In genomic region chr7:33932832-33933468, GRCh38 we compare ENCODE assay signal across 8 cellular contexts. TPM values are rescaled to one million over a fixed set of nuclear protein-coding genes. Genes with fewer than 3 reads are reported as not detected.
DNase-seq lines count a peak whose midpoint lies in the region; ATAC-seq, FAIRE-seq and TF ChIP-seq lines count a peak whose summit lies in the region.

No MANE protein-coding gene starts in this region.

- H2AFZ ChIP-seq in HepG2 (ENCODE audit: low read length), result no peak overlapping the region

- H3K9ac ChIP-seq in colonic mucosa (ENCODE audit: low read depth in 2 of 2, low read length in 2 of 2) (no peak overlapping the region), HepG2 (ENCODE audit: insufficient read depth, low read depth, low read length) (no peak overlapping the region)

- peak; percentile 68 for TF ChIP-seq RAD21 in HepG2 (CRISPR knock-in tag; IDR thresholded peaks at IDR 0.05)

- in situ Hi-C loops in HepG2 (cut with HindIII; ENCODE audit: extremely low pct_ligation_motif_present, low pct_unique_long_range_greater_than_20kb), result loop anchor here (10.0 kb wide), 1 partner anchor 688 kb away; no protein-coding TSS in a partner anchor

- no peaks in the 10 kb centered on the region for H3K9me3 ChIP-seq in A673 (ENCODE audit: low read depth, low read length, poor library complexity, severe bottlenecking)
- H3K9me3 ChIP-seq in colonic mucosa, result no peaks in the 10 kb centered on the region
- H3K9me3 ChIP-seq in HepG2 (ENCODE audit: low read length), result no peaks in the 10 kb centered on the region

- H3K36me3 ChIP-seq in A673 (ENCODE audit: insufficient read depth, low read length, poor library complexity, severe bottlenecking) (no peaks in the 10 kb centered on the region), colonic mucosa (no peaks in the 10 kb centered on the region), HepG2 (replicated peaks in 1 of 2; ENCODE audit: control insufficient read depth in 1 of 2, insufficient read depth in 2 of 2, low read length in 2 of 2) (no peaks in the 10 kb centered on the region)

- POLR2A ChIA-PET in A673 (lab: Charles Lee; ENCODE audit: low non-redundant PET), result no interaction called here
- POLR2A ChIA-PET in HepG2 (lab: Yijun Ruan, JAX), result no interaction called here

- no peak for TF ChIP-seq POLR2A in HepG2 (IDR thresholded peaks at IDR 0.05; ENCODE audit: insufficient read depth in 1 of 2, low read depth in 2 of 2, low read length in 2 of 2)

- H3K4me3 ChIP-seq in A673 (ENCODE audit: low read depth, low read length, poor library complexity, severe bottlenecking) (no peak overlapping the region), colonic mucosa (no peak overlapping the region), HepG2 (replicated peaks in 1 of 3; ENCODE audit: insufficient read depth in 1 of 3, low read depth in 2 of 3, low read length in 3 of 3) (no peak overlapping the region)

- peak; percentile 92 for DNase-seq in A673 (ENCODE audit: low spot score)
- DNase-seq in NCI-H226, result peak; percentile 89
- peak; percentile 43 to 53 for DNase-seq in activated CD4-positive, alpha-beta T cell treated with anti-CD3 and anti-CD28 coated beads for 24 hours (ENCODE audit: low read depth in 2 of 2)
- peak; percentile 78 for DNase-seq in colonic mucosa
- DNase-seq in HepG2 (ENCODE audit: low spot score), result peak; percentile 35
- peak; percentile 56 for DNase-seq in stimulated activated CD4-positive, alpha-beta T cell treated with anti-CD3 and anti-CD28 coated beads, Interleukin-4, amount 100 ng/mL, for 1 hour

- TF ChIP-seq EP300 in HepG2 (IDR thresholded peaks at IDR 0.05; ENCODE audit: low read depth in 2 of 2, low read length in 2 of 2) (no peak), HepG2 (CRISPR knock-in tag; IDR thresholded peaks at IDR 0.05; ENCODE audit: borderline replicate concordance) (no peak)

- BruUV-seq in A673 (replicated peaks; lab: Mats Ljungman, UMichigan) (no TSS peak), HepG2 (replicated peaks; lab: Mats Ljungman, UMichigan) (no TSS peak)

- ATAC-seq in GM18511 (IDR thresholded peaks at IDR 0.05; ENCODE audit: unreplicated experiment) (peak; percentile 89), HG03095 (IDR thresholded peaks at IDR 0.05; ENCODE audit: unreplicated experiment) (peak; percentile 67), HepG2 (peak; percentile 82)

- peak; percentile 82 for FAIRE-seq in HepG2 (lab: Jason Lieb, UNC)

- TF ChIP-seq CTCF in A673 (conservative IDR thresholded peaks at IDR 0.05; ENCODE audit: low read depth, low read length) (peak; percentile 97), colonic mucosa (IDR thresholded peaks at IDR 0.05) (peak; percentile 84), HepG2 (CRISPR knock-in tag; IDR thresholded peaks at IDR 0.05) (peak; percentile 88)

- H3K27ac ChIP-seq in A673 (ENCODE audit: low read depth, low read length, poor library complexity, severe bottlenecking) (peak overlapping the region; percentile 13), colonic mucosa (no peak overlapping the region), HepG2 (ENCODE audit: extremely low read length, insufficient read depth, low read length) (no peak overlapping the region)

- intact Hi-C loops in A673 (cut with micrococcal nuclease; ENCODE audit: unreplicated experiment) (loop anchor here (5.0 to 10.0 kb wide), 3 partner anchors 598 to 746 kb away; no protein-coding TSS in a partner anchor), colonic mucosa (cut with DNase I) (loop anchor here (10.0 kb wide), 2 partner anchors 178 to 748 kb away; no protein-coding TSS in a partner anchor), HepG2 (cut with micrococcal nuclease; ENCODE audit: unreplicated experiment) (loop anchor here (1.0 to 2.0 kb wide), 4 partner anchors 176 to 748 kb away; no protein-coding TSS in a partner anchor)

- CTCF ChIA-PET in A673 (lab: Charles Lee) (interaction anchor here (0.5 to 2.3 kb wide), 19 partner anchors 12 to 1293 kb away, joined by 3 to 16 read pairs (median 4); no protein-coding TSS in a partner anchor), HepG2 (lab: Yijun Ruan, JAX; ENCODE audit: low intra/inter-chr PET ratio, low total read pairs) (interaction anchor here (1.7 kb wide), 1 partner anchor 690 kb away, joined by 12 read pairs; no protein-coding TSS in a partner anchor)

- H3K79me2 ChIP-seq in HepG2 (ENCODE audit: insufficient read depth, low read length), result no peaks in the 10 kb centered on the region

- H3K27me3 ChIP-seq in A673 (replicated peaks; ENCODE audit: insufficient read depth, low read depth, low read length, poor library complexity) (no peaks in the 10 kb centered on the region), colonic mucosa (no peaks in the 10 kb centered on the region), HepG2 (ENCODE audit: control insufficient read depth in 1 of 2, insufficient read depth in 2 of 2, low read length in 2 of 2) (peaks cover 0 to 13% of the 10 kb centered on the region in 2 experiments; a peak in 1 of 5 replicates)

- no peaks in the 10 kb centered on the region for H4K20me1 ChIP-seq in HepG2 (ENCODE audit: insufficient read depth, low read length)

- H3K4me1 ChIP-seq in A673 (ENCODE audit: insufficient read depth, low read length, poor library complexity, severe bottlenecking) (peaks cover 18% of the 10 kb centered on the region), colonic mucosa (no peaks in the 10 kb centered on the region), HepG2 (ENCODE audit: insufficient read depth, low read length) (no peaks in the 10 kb centered on the region)

- H3K4me2 ChIP-seq in HepG2 (ENCODE audit: low read depth, low read length), result no peak overlapping the region

- WGBS in HepG2 (ENCODE audit: low lambda C conversion rate), result 7% methylated on average over 13 of the region's 15 CpGs

TF ChIP-seq in HepG2, 621 proteins besides CTCF, POLR2A, EP300 and RAD21 (continues in another document):
- TF ChIP-seq ZNF644 (CRISPR knock-in tag; IDR thresholded peaks at IDR 0.05; ENCODE audit: low read depth) (0 out of 2 replicates have a peak, but pooled peaks have one; percentile 11), GZF1 (CRISPR knock-in tag; IDR thresholded peaks at IDR 0.05) (no peak)

RNA-seq across cellular contexts. Expression of gene BMPER, which starts 27.6 kb away (rescaled TPM):
- total RNA-seq in A673 (2021) (6.7 and 8.2 TPM in 2 replicates), colonic mucosa (1 to 10 TPM in 1 of 2 donors, under 1 TPM in 1; 0.85 to 1.3 TPM), HepG2 (2016; rRNA removed; fragmentation: Illumina TruSeq; extraction: Trizol) (not detected in 2 replicates)
- not detected in 2 replicates for total RNA-seq in HepG2 (2016; cell fraction: cytosol; rRNA removed; fragmentation: Illumina TruSeq; extraction: Trizol; ENCODE audit: low read depth)
- not detected in 2 replicates for total RNA-seq in HepG2 (2016; cell fraction: insoluble cytoplasmic fraction; rRNA removed; fragmentation: Illumina TruSeq; extraction: Trizol)
- total RNA-seq in HepG2 (2016; cell fraction: membrane; rRNA removed; fragmentation: Illumina TruSeq; extraction: Trizol), result not detected in 2 replicates
- total RNA-seq in HepG2 (2016; cell fraction: nucleus; rRNA removed; fragmentation: Illumina TruSeq; extraction: Trizol), result not detected in 2 replicates
- polyA plus RNA-seq in HepG2 (2011; rRNA removed), result not detected in 2 replicates
- polyA plus RNA-seq in HepG2 (2011; cell fraction: cytosol; rRNA removed), result 0.01 TPM in 1 of 2 replicates, not detected in the other
- 0.24 and 0.45 TPM in 2 replicates for polyA plus RNA-seq in HepG2 (2011; cell fraction: nucleus; rRNA removed)
- polyA plus RNA-seq in HepG2 (2012), result 0.07 and 0.12 TPM in 2 replicates
- not detected in 2 replicates for polyA plus RNA-seq in HepG2 (2016; cell fraction: cytosol; fragmentation: Illumina TruSeq; extraction: Trizol; ENCODE audit: low read depth)
- not detected in 2 replicates for polyA plus RNA-seq in HepG2 (2016; cell fraction: insoluble cytoplasmic fraction; fragmentation: Illumina TruSeq; extraction: Trizol; ENCODE audit: low read depth)
- not detected in 2 replicates for polyA plus RNA-seq in HepG2 (2016; cell fraction: membrane; fragmentation: Illumina TruSeq; extraction: Trizol; ENCODE audit: low read depth)
- polyA plus RNA-seq in HepG2 (2016; cell fraction: nucleus; fragmentation: Illumina TruSeq; extraction: Trizol; ENCODE audit: insufficient read depth, low read depth), result not detected in 2 replicates
- 0.16 TPM in 1 of 2 replicates, not detected in the other for polyA minus RNA-seq in HepG2 (2011; rRNA and poly(A)+ RNA removed; ENCODE audit: low replicate concordance)
- not detected in 2 replicates for polyA minus RNA-seq in HepG2 (2011; cell fraction: cytosol; rRNA and poly(A)+ RNA removed)
- 0.26 and 0.62 TPM in 2 replicates for polyA minus RNA-seq in HepG2 (2011; cell fraction: nucleus; rRNA and poly(A)+ RNA removed)

Comparison
In these comparisons a context has a peak if more than half of its experiments do, and no peak if none do; other contexts are left out.
1. DNase-seq: peak in every context shown above with its lines; median percentile 92 in A673; 89 in NCI-H226; 78 in colonic mucosa; 56 in stimulated activated CD4-positive, alpha-beta T cell treated with anti-CD3 and anti-CD28 coated beads, Interleukin-4, amount 100 ng/mL, for 1 hour; 48 in activated CD4-positive, alpha-beta T cell treated with anti-CD3 and anti-CD28 coated beads for 24 hours; 35 in HepG2.